ENCODE assay signal across 13 cellular contexts in the genomic region with DNA sequence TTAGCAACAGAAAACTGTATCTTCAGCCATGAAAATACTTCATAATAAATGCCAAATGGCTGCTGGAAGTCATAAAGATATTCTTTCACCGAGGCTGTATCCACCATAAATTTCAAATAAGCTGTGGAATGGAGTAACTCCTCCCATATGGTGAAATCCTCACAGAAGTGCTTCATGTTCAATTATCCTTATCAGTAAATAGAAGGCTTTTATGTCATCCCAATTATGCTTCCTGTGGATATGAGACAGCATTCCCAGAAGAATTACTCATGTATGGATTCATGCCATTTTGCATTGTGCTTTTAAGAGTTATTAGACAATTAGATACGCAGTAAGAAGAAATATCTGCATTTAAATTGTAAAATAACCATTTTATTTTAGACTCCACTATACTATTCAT.
DNase-seq lines count a peak whose midpoint lies in the region; ATAC-seq, FAIRE-seq and TF ChIP-seq lines count a peak whose summit lies in the region.
"Had no signal": no experiment of that assay in that cellular context is flagged by ENCODE, and none has a peak within 500 bp of the region (broad histone marks: within the 10 kb centered on the region; RNA-seq: fewer than 3 reads in every experiment).

No MANE protein-coding gene starts in this region.

- ATAC-seq in PC-3 (0 out of 2 replicates have a peak, but pooled peaks have one; percentile 27), GM18909 (IDR thresholded peaks at IDR 0.05; ENCODE audit: poor library complexity, unreplicated experiment) (no peak), HG02678 (IDR thresholded peaks at IDR 0.05; ENCODE audit: unreplicated experiment) (no peak)
- ATAC-seq: stimulated activated memory B cell treated with anti-CD40 and anti-IgM and Interleukin-4, amounts not matched to agents 10 μg/mL and 1 μg/mL and 100 μg/mL, for 72 hours had no signal

- H3K4me1 ChIP-seq in PC-3 (ENCODE audit: insufficient read depth, low read length) (no peaks in the 10 kb centered on the region), kidney (ENCODE audit: control insufficient read depth in 1 of 2, insufficient read depth in 1 of 2, low read depth in 1 of 2, low read length in 2 of 2) (no peaks in the 10 kb centered on the region), neuronal stem cell (ENCODE audit: control insufficient read depth in 2 of 2, insufficient read depth in 1 of 2, low read depth in 1 of 2, low read length in 2 of 2) (no peaks in the 10 kb centered on the region)
- H3K4me1 ChIP-seq: colonic mucosa had no signal

- no peaks in the 10 kb centered on the region for H3F3A ChIP-seq in PC-3 (ENCODE audit: low read length, unreplicated experiment)

- H4K20me1 ChIP-seq in PC-3 (ENCODE audit: low read length), result no peaks in the 10 kb centered on the region

- no peak overlapping the region for H2BK15ac ChIP-seq in neuronal stem cell (ENCODE audit: low read length)

- POLR2A ChIA-PET in PC-3 (lab: Charles Lee; ENCODE audit: unreplicated experiment), result no interaction called here

- no peak overlapping the region for H3K23ac ChIP-seq in neuronal stem cell (ENCODE audit: low read depth, low read length, poor library complexity)

- no peak for FAIRE-seq in kidney (lab: Jason Lieb, UNC)

- H2BK120ac ChIP-seq in neuronal stem cell (ENCODE audit: low read depth, low read length), result no peak overlapping the region

- H2BK12ac ChIP-seq in neuronal stem cell (ENCODE audit: low read length), result no peak overlapping the region

- H3K79me1 ChIP-seq in neuronal stem cell (ENCODE audit: low read depth, low read length), result no peaks in the 10 kb centered on the region

- peaks cover 63% of the 10 kb centered on the region for H3K27me3 ChIP-seq in PC-3 (ENCODE audit: low read length)
- H3K27me3 ChIP-seq in neuronal stem cell (ENCODE audit: control insufficient read depth in 3 of 3, insufficient read depth in 3 of 3, low read depth in 1 of 3, low read length in 3 of 3), result no peaks in the 10 kb centered on the region
- H3K27me3 ChIP-seq: colonic mucosa had no signal

- no TSS peak for BruUV-seq in PC-3 (replicated peaks; lab: Mats Ljungman, UMichigan)

- H3K79me2 ChIP-seq in PC-3 (ENCODE audit: low read length), result no peaks in the 10 kb centered on the region

- no peak for TF ChIP-seq CTCF in PC-3 (conservative IDR thresholded peaks at IDR 0.05; ENCODE audit: low read depth, low read length)
- no peak for TF ChIP-seq CTCF in fibroblast of mammary gland (conservative IDR thresholded peaks at IDR 0.05; ENCODE audit: control insufficient read depth, insufficient read depth, low read depth, low read length)
- TF ChIP-seq CTCF in kidney (IDR thresholded peaks at IDR 0.05; ENCODE audit: borderline replicate concordance, extremely low read depth, insufficient read depth), result no peak

- H3K36me3 ChIP-seq in PC-3 (ENCODE audit: low read depth, low read length) (no peaks in the 10 kb centered on the region), kidney (ENCODE audit: control insufficient read depth in 1 of 2, insufficient read depth in 2 of 2, low read length in 2 of 2) (no peaks in the 10 kb centered on the region), neuronal stem cell (replicated peaks in 1 of 2; ENCODE audit: control insufficient read depth in 2 of 2, insufficient read depth in 2 of 2, low read length in 2 of 2) (no peaks in the 10 kb centered on the region)
- H3K36me3 ChIP-seq: colonic mucosa had no signal

- H4K8ac ChIP-seq in neuronal stem cell (ENCODE audit: low read depth, low read length), result no peak overlapping the region

- no peak overlapping the region for H2AFZ ChIP-seq in PC-3 (ENCODE audit: low read length)
- no peak overlapping the region for H2AFZ ChIP-seq in neuronal stem cell (ENCODE audit: low read length)

- H3K27ac ChIP-seq in PC-3 (ENCODE audit: low read length) (no peak overlapping the region), kidney (ENCODE audit: low read depth in 2 of 2, low read length in 2 of 2) (no peak overlapping the region), neuronal stem cell (replicated peaks; ENCODE audit: low read length) (no peak overlapping the region)
- H3K27ac ChIP-seq: colonic mucosa had no signal

- H3K9me2 ChIP-seq in PC-3 (replicated peaks; ENCODE audit: low read length), result no peaks in the 10 kb centered on the region

- H3K9ac ChIP-seq in PC-3 (ENCODE audit: low read length) (no peak overlapping the region), kidney (ENCODE audit: low read length in 2 of 2) (no peak overlapping the region), neuronal stem cell (ENCODE audit: low read depth, low read length, poor library complexity) (no peak overlapping the region)

- H3K9me3 ChIP-seq in PC-3 (ENCODE audit: low read length) (no peaks in the 10 kb centered on the region), kidney (ENCODE audit: control insufficient read depth in 1 of 2, low read length in 2 of 2) (no peaks in the 10 kb centered on the region), neuronal stem cell (replicated peaks in 1 of 2; ENCODE audit: control insufficient read depth in 2 of 2, insufficient read depth in 1 of 2, low read depth in 1 of 2, low read length in 2 of 2) (no peaks in the 10 kb centered on the region)
- H3K9me3 ChIP-seq: colonic mucosa had no signal

- CTCF ChIA-PET in PC-3 (lab: Charles Lee), result interaction anchor here (0.5 kb wide), 1 partner anchor 64 kb away, joined by 3 read pairs; no protein-coding TSS in a partner anchor

- H2BK5ac ChIP-seq in neuronal stem cell (ENCODE audit: low read length), result no peak overlapping the region

- no peak overlapping the region for H2AK5ac ChIP-seq in neuronal stem cell (ENCODE audit: low read depth, low read length)

- no peak overlapping the region for H3K18ac ChIP-seq in neuronal stem cell (ENCODE audit: low read length)

- DNase-seq in DMS153 (lab: John Stamatoyannopoulos, UW) (peak; percentile 64), NCI-H1105 (lab: John Stamatoyannopoulos, UW) (peak; percentile 79), PC-3 (peak; percentile 55), fibroblast of mammary gland (ENCODE audit: low read depth) (peak; percentile 58), kidney (no peak), neuronal stem cell (ENCODE audit: low spot score) (no peak)
- DNase-seq: activated CD4-positive, alpha-beta T cell treated with anti-CD3 and anti-CD28 coated beads, Interleukin-2, amount 50 U/mL, for 4 hours; colonic mucosa; foreskin melanocyte; NCI-H526 treated with DMSO at 0.1 percent for 48 hours had no signal

- no peak overlapping the region for H4K91ac ChIP-seq in neuronal stem cell (ENCODE audit: low read depth, low read length, poor library complexity)

- WGBS in neuronal stem cell (ENCODE audit: extremely low coverage in 2 of 2, insufficient read length in 2 of 2, insufficient replicate concordance in 1 of 2), 2 donors, result no CpG with 5 or more reads among the region's 2 CpGs

- H3K14ac ChIP-seq in neuronal stem cell (ENCODE audit: low read length), result no peak overlapping the region

- intact Hi-C loops in PC-3 (cut with micrococcal nuclease) (no loop called here), kidney (cut with DNase I) (no loop called here)

- H3K4ac ChIP-seq in neuronal stem cell (ENCODE audit: low read length), result no peak overlapping the region

- no peak overlapping the region for H3K4me3 ChIP-seq in PC-3 (ENCODE audit: low read length)
- no peak overlapping the region for H3K4me3 ChIP-seq in fibroblast of mammary gland (ENCODE audit: control insufficient read depth, low read depth, low read length)
- H3K4me3 ChIP-seq in kidney (ENCODE audit: low read length in 2 of 2), result no peak overlapping the region
- H3K4me3 ChIP-seq in neuronal stem cell (ENCODE audit: low read length in 2 of 2), result no peak overlapping the region
- H3K4me3 ChIP-seq: colonic mucosa had no signal

- H3K4me2 ChIP-seq in PC-3 (ENCODE audit: low read length), result no peak overlapping the region
- H3K4me2 ChIP-seq in neuronal stem cell (ENCODE audit: insufficient read depth, low read length, poor library complexity, severe bottlenecking), result no peak overlapping the region

Comparison
In these comparisons a context has a peak if more than half of its experiments do, and no peak if none do; other contexts are left out.
1. DNase-seq: peak in DMS153 (single experiment), NCI-H1105 (single experiment), PC-3 (single experiment) and fibroblast of mammary gland (single experiment); none in kidney (single experiment) and neuronal stem cell (single experiment).